ENCODE assay signal across 2 cellular contexts in genomic region chr15:40106203-40107161, GRCh38.
TF ChIP-seq lines count a peak whose summit lies in the region.

No MANE protein-coding gene starts in this region.

TF ChIP-seq in K562, 482 proteins besides CTCF, POLR2A, EP300 and RAD21 (continued from another document and continues in another):
- TF ChIP-seq, protein P1, sequence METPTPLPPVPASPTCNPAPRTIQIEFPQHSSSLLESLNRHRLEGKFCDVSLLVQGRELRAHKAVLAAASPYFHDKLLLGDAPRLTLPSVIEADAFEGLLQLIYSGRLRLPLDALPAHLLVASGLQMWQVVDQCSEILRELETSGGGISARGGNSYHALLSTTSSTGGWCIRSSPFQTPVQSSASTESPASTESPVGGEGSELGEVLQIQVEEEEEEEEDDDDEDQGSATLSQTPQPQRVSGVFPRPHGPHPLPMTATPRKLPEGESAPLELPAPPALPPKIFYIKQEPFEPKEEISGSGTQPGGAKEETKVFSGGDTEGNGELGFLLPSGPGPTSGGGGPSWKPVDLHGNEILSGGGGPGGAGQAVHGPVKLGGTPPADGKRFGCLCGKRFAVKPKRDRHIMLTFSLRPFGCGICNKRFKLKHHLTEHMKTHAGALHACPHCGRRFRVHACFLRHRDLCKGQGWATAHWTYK (CRISPR knock-in tag; IDR thresholded peaks at IDR 0.05): 0 out of 2 replicates have a peak, but pooled peaks have one; percentile 35
- TF ChIP-seq RBFOX2 (IDR thresholded peaks at IDR 0.05; ENCODE audit: low read depth, low read length) (0 out of 2 replicates have a peak, but pooled peaks have one; percentile 15), E2F1 (CRISPR knock-in tag; IDR thresholded peaks at IDR 0.05) (0 out of 2 replicates have a peak, but pooled peaks have one; percentile 46), MXI1 (IDR thresholded peaks at IDR 0.05; ENCODE audit: low read depth, low read length) (no peak), NFATC3 (IDR thresholded peaks at IDR 0.05) (no peak), HNRNPLL (IDR thresholded peaks at IDR 0.05; ENCODE audit: low read depth, low read length, poor library complexity, severe bottlenecking) (no peak), POU5F1 (IDR thresholded peaks at IDR 0.05; ENCODE audit: borderline replicate concordance, low read depth, low read length, partially characterized antibody) (no peak), HMG20B (CRISPR knock-in tag; IDR thresholded peaks at IDR 0.05) (no peak), MAFF (IDR thresholded peaks at IDR 0.05; ENCODE audit: low read length) (no peak), ATF2 (CRISPR knock-in tag; IDR thresholded peaks at IDR 0.05) (no peak), TRIM25 (IDR thresholded peaks at IDR 0.05; ENCODE audit: borderline replicate concordance) (0 out of 2 replicates have a peak, but pooled peaks have one; percentile 11), ZNF764 (CRISPR knock-in tag; IDR thresholded peaks at IDR 0.05; ENCODE audit: low read depth) (no peak)

TF ChIP-seq in HepG2, 621 proteins besides CTCF, POLR2A, EP300 and RAD21 (continued from another document):
- TF ChIP-seq GMEB2 (CRISPR knock-in tag; IDR thresholded peaks at IDR 0.05; ENCODE audit: low read depth): no peak
- peak; percentile 53; the same call in 1 of the 2 replicates for TF ChIP-seq ATF2 (CRISPR knock-in tag; IDR thresholded peaks at IDR 0.05)
- TF ChIP-seq ETS1 (CRISPR knock-in tag; IDR thresholded peaks at IDR 0.05): no peak
- no peak for TF ChIP-seq U2AF1 (optimal IDR thresholded peaks at IDR 0.05; ENCODE audit: low read depth, low read length)
- no peak for TF ChIP-seq CEBPZ (IDR thresholded peaks at IDR 0.05; ENCODE audit: low read length)
- no peak for TF ChIP-seq ZFP36 (IDR thresholded peaks at IDR 0.05; ENCODE audit: borderline replicate concordance, low read depth, low read length, partially characterized antibody)
- no peak for TF ChIP-seq NAIF1 (CRISPR knock-in tag; IDR thresholded peaks at IDR 0.05; ENCODE audit: borderline replicate concordance)
- TF ChIP-seq PTBP1 (IDR thresholded peaks at IDR 0.05; ENCODE audit: low read depth, low read length, poor library complexity, severe bottlenecking): no peak
- no peak for TF ChIP-seq BATF2 (CRISPR knock-in tag; IDR thresholded peaks at IDR 0.05)
- no peak for TF ChIP-seq ZNF337 (CRISPR knock-in tag; IDR thresholded peaks at IDR 0.05; ENCODE audit: borderline replicate concordance, low read depth)
- TF ChIP-seq PHF21A (CRISPR knock-in tag; IDR thresholded peaks at IDR 0.05): peak; percentile 54; the same call in 1 of the 2 replicates
- TF ChIP-seq ZNF563 (CRISPR knock-in tag; IDR thresholded peaks at IDR 0.05): no peak
- no peak for TF ChIP-seq ZNF589 (CRISPR knock-in tag; conservative IDR thresholded peaks at IDR 0.05)
- TF ChIP-seq KDM5B (CRISPR knock-in tag; IDR thresholded peaks at IDR 0.05; ENCODE audit: borderline replicate concordance): no peak
- 0 out of 2 replicates have a peak, but pooled peaks have one; percentile 17 for TF ChIP-seq TCF7 (IDR thresholded peaks at IDR 0.05; ENCODE audit: low read depth)
- TF ChIP-seq ZNF773 (CRISPR knock-in tag; IDR thresholded peaks at IDR 0.05; ENCODE audit: borderline replicate concordance): no peak
- TF ChIP-seq, protein P2, sequence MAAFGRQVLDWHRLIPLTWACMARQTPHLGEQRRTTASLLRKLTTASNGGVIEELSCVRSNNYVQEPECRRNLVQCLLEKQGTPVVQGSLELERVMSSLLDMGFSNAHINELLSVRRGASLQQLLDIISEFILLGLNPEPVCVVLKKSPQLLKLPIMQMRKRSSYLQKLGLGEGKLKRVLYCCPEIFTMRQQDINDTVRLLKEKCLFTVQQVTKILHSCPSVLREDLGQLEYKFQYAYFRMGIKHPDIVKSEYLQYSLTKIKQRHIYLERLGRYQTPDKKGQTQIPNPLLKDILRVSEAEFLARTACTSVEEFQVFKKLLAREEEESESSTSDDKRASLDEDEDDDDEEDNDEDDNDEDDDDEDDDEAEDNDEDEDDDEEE (CRISPR knock-in tag; IDR thresholded peaks at IDR 0.05): 0 out of 2 replicates have a peak, but pooled peaks have one; percentile 43
- TF ChIP-seq ATF7 (IDR thresholded peaks at IDR 0.05): no peak
- no peak for TF ChIP-seq ATF7 (CRISPR knock-in tag; IDR thresholded peaks at IDR 0.05)
- no peak for TF ChIP-seq NCOA1 (CRISPR knock-in tag; IDR thresholded peaks at IDR 0.05)
- no peak for TF ChIP-seq NFE2L2 (IDR thresholded peaks at IDR 0.05; ENCODE audit: low read length)
- TF ChIP-seq LCORL (IDR thresholded peaks at IDR 0.05): no peak
- peak; percentile 79 for TF ChIP-seq LCORL (CRISPR knock-in tag; IDR thresholded peaks at IDR 0.05)
- peak; percentile 38 for TF ChIP-seq PHF5A (CRISPR knock-in tag; IDR thresholded peaks at IDR 0.05; ENCODE audit: low read depth, unreplicated experiment)
- TF ChIP-seq IRF1 (CRISPR knock-in tag; IDR thresholded peaks at IDR 0.05; ENCODE audit: low read depth): no peak
- TF ChIP-seq ZNF274 (CRISPR knock-in tag; IDR thresholded peaks at IDR 0.05): no peak
- TF ChIP-seq CENPX (CRISPR knock-in tag; IDR thresholded peaks at IDR 0.05): no peak
- TF ChIP-seq MED8 (CRISPR knock-in tag; IDR thresholded peaks at IDR 0.05; ENCODE audit: insufficient replicate concordance): no peak
